In genomic region chr18:47150029-47150823, GRCh38 we compare ENCODE assay signal across 8 cellular contexts. TPM values are rescaled to one million over a fixed set of nuclear protein-coding genes. Genes with fewer than 3 reads are reported as not detected.
A peak's percentile ranks its signal among the peaks of the same experiment; 100 is the strongest.
DNase-seq lines count a peak whose midpoint lies in the region; ATAC-seq and TF ChIP-seq lines count a peak whose summit lies in the region.

TSS of gene HDHD2 (minus strand) at chr18:47150500. CDS start at chr18:47136439, 14,061 bp downstream.

- peaks cover 29% of the 10 kb centered on the region for H3K4me1 Mint-ChIP-seq in activated CD8-positive, alpha-beta memory T cell treated with anti-CD3 and anti-CD28 coated beads, Interleukin-2, amount 10 ng/mL, durations not matched to agents 7 days and 5 days

- peak within 1 kb of the TSS; percentile 97 for H3K4me3 Mint-ChIP-seq in activated CD8-positive, alpha-beta memory T cell treated with anti-CD3 and anti-CD28 coated beads, Interleukin-2, amount 10 ng/mL, durations not matched to agents 7 days and 5 days

- H3K4me1 ChIP-seq in NT2/D1 (ENCODE audit: insufficient read depth, insufficient read length): peaks cover 3% of the 10 kb centered on the region
- no peaks in the 10 kb centered on the region for H3K4me1 ChIP-seq in endocrine pancreas (ENCODE audit: control insufficient read depth, insufficient read depth, low read length)

- H3K4me3 ChIP-seq in HL-60 (replicated peaks; ENCODE audit: insufficient read depth, low read length) (peak within 1 kb of the TSS; percentile 82), NT2/D1 (ENCODE audit: insufficient read length, low read depth) (peak within 1 kb of the TSS; percentile 76), endocrine pancreas (ENCODE audit: control insufficient read depth, insufficient read depth, low read length) (peak within 1 kb of the TSS; percentile 73)

- CTCF ChIA-PET in activated CD8-positive, alpha-beta memory T cell treated with anti-CD3 and anti-CD28 coated beads, Interleukin-2, amount 10 ng/mL, durations not matched to agents 7 days and 5 days (lab: Charles Lee): interaction anchor here (0.8 to 1.7 kb wide), 7 partner anchors 14 to 50 kb away, joined by 3 to 5 read pairs (median 3); no protein-coding TSS in a partner anchor

- H3K27ac ChIP-seq in HL-60 (replicated peaks): peak within 1 kb of the TSS; percentile 87

- H3K9me3 Mint-ChIP-seq in activated CD8-positive, alpha-beta memory T cell treated with anti-CD3 and anti-CD28 coated beads, Interleukin-2, amount 10 ng/mL, durations not matched to agents 7 days and 5 days (ENCODE audit: low read depth): no peaks in the 10 kb centered on the region

- H3K9me3 ChIP-seq in NT2/D1 (ENCODE audit: insufficient read depth, low read length): no peaks in the 10 kb centered on the region
- H3K9me3 ChIP-seq in endocrine pancreas (ENCODE audit: control insufficient read depth, low read length): no peaks in the 10 kb centered on the region

- H3K36me3 Mint-ChIP-seq in activated CD8-positive, alpha-beta memory T cell treated with anti-CD3 and anti-CD28 coated beads, Interleukin-2, amount 10 ng/mL, durations not matched to agents 7 days and 5 days: peaks cover 8% of the 10 kb centered on the region

- H3K27me3 Mint-ChIP-seq in activated CD8-positive, alpha-beta memory T cell treated with anti-CD3 and anti-CD28 coated beads, Interleukin-2, amount 10 ng/mL, durations not matched to agents 7 days and 5 days: no peaks in the 10 kb centered on the region

- H3K27me3 ChIP-seq in HL-60 (ENCODE audit: insufficient read depth, poor library complexity, severe bottlenecking) (no peaks in the 10 kb centered on the region), NT2/D1 (ENCODE audit: insufficient read depth, insufficient read length) (no peaks in the 10 kb centered on the region), endocrine pancreas (ENCODE audit: control insufficient read depth, insufficient read depth, low read length) (no peaks in the 10 kb centered on the region)

- peak within 1 kb of the TSS; percentile 95 for H3K27ac Mint-ChIP-seq in activated CD8-positive, alpha-beta memory T cell treated with anti-CD3 and anti-CD28 coated beads, Interleukin-2, amount 10 ng/mL, durations not matched to agents 7 days and 5 days

- peak within 1 kb of the TSS; percentile 83 for H3K9ac ChIP-seq in NT2/D1 (ENCODE audit: insufficient read length, low read depth)
- peak within 1 kb of the TSS; percentile 68 for H3K9ac ChIP-seq in endocrine pancreas (ENCODE audit: control insufficient read depth, insufficient read depth, low read length)

- TF ChIP-seq CTCF in HL-60 (IDR thresholded peaks at IDR 0.05; ENCODE audit: insufficient read depth, low read length): no peak

- H3K36me3 ChIP-seq in NT2/D1 (ENCODE audit: insufficient read depth, insufficient read length, low read length) (peaks cover 17% of the 10 kb centered on the region), endocrine pancreas (ENCODE audit: control insufficient read depth, insufficient read depth, low read length) (no peaks in the 10 kb centered on the region)

- ATAC-seq in GM19455 (IDR thresholded peaks at IDR 0.05; ENCODE audit: unreplicated experiment): peak; percentile 94
- ATAC-seq in activated CD8-positive, alpha-beta memory T cell treated with anti-CD3 and anti-CD28 coated beads, Interleukin-2, amount 10 ng/mL, durations not matched to agents 7 days and 5 days: peak; percentile 92

- DNase-seq in CMK (ENCODE audit: low read depth) (peak; percentile 63), HL-60 (ENCODE audit: low read depth in 1 of 2, low spot score in 1 of 2) (peak; percentile 70 to 87), NT2/D1 (ENCODE audit: low read depth, low spot score) (peak; percentile 48), mesenteric fat pad (ENCODE audit: low spot score) (peak; percentile 95)
- peak; percentile 85 for DNase-seq in activated CD8-positive, alpha-beta memory T cell treated with anti-CD3 and anti-CD28 coated beads, Interleukin-2, amount 10 ng/mL, durations not matched to agents 7 days and 5 days
- DNase-seq in stimulated activated CD8-positive, alpha-beta memory T cell treated with anti-CD3 and anti-CD28 coated beads, Interleukin-15, amount 100 ng/mL, for 24 hours (ENCODE audit: low read depth): peak; percentile 64

RNA-seq across cellular contexts. Expression of gene HDHD2, which starts in this region (rescaled TPM):
- 10 to 100 TPM; 32.6 to 33.4 TPM for total RNA-seq in activated CD8-positive, alpha-beta memory T cell treated with anti-CD3 and anti-CD28 coated beads, Interleukin-2, amount 10 ng/mL, durations not matched to agents 7 days and 5 days
- total RNA-seq in mesenteric fat pad: 34.8 TPM

Comparison
In these comparisons a context has a peak if more than half of its experiments do, and no peak if none do; other contexts are left out.
1. Peak in every context shown above with its lines: DNase-seq, ATAC-seq, H3K4me3 ChIP-seq and H3K27ac ChIP-seq.